Comparison of ENCODE assay signal across 31 cellular contexts in genomic region chr1:81693316-81693715, GRCh38.
"Had no signal": no experiment of that assay in that cellular context is flagged by ENCODE, and none has a peak within 500 bp of the region (broad histone marks: within the 10 kb centered on the region; RNA-seq: fewer than 3 reads in every experiment).

No MANE protein-coding gene starts in this region.

- ATAC-seq: activated CD8-positive, alpha-beta T cell treated with anti-CD3 and anti-CD28 coated beads for 36 hours had no signal

- DNase-seq: activated B cell treated with CpG ODN at 0.5 μM for 24 hours; activated CD4-positive, alpha-beta T cell treated with anti-CD3 and anti-CD28 coated beads for 1 hour; activated CD4-positive, alpha-beta T cell treated with anti-CD3 and anti-CD28 coated beads, Interleukin-2, amount 10 ng/mL, durations not matched to agents 24 days and 14 days; activated CD4-positive, alpha-beta T cell treated with anti-CD3 and anti-CD28 coated beads, Interleukin-2, amount 50 U/mL, for 4 hours; activated CD8-positive, alpha-beta T cell treated with anti-CD3 and anti-CD28 coated beads for 36 hours; activated gamma-delta T cell; activated naive CD4-positive, alpha-beta T cell treated with Interleukin-2 at 50 U/mL for 16 hours; activated naive CD8-positive, alpha-beta T cell treated with anti-CD3 and anti-CD28 coated beads, Interleukin-2, amount 10 ng/mL, durations not matched to agents 7 days and 5 days; activated T-cell treated with anti-CD3 and anti-CD28 coated beads, Interleukin-2, amount 50 U/mL, for 24 hours; amygdala; Kasumi-1; MM.1S; MV-4-11; NCI-H1092; NCI-H1436 treated with DMSO at 0.1 percent for 48 hours; NCI-H1694 treated with DMSO at 0.1 percent for 48 hours; NCI-H2029; NCI-H345; NCI-H524 treated with DMSO at 0.1 percent for 48 hours; NK-92 treated with Interleukin-12 subunit alpha and Interleukin-12 subunit beta, amount 100 ng/mL, for 24 hours; Right ventricle myocardium superior; SW 1271; T-helper 1 cell; T-helper 2 cell; T-helper 9 cell had no signal

- H3K36me3 ChIP-seq: ascending aorta, cardiac muscle cell had no signal

- H3K4me1 ChIP-seq: ascending aorta had no signal

- H3K27ac Mint-ChIP-seq: activated B cell treated with CpG ODN at 0.5 μM for 24 hours; activated CD4-positive, alpha-beta T cell treated with anti-CD3 and anti-CD28 coated beads, Interleukin-2, amount 10 ng/mL, durations not matched to agents 24 days and 14 days; activated CD8-positive, alpha-beta T cell treated with anti-CD3 and anti-CD28 coated beads for 36 hours; activated naive CD4-positive, alpha-beta T cell treated with anti-CD3 and anti-CD28 coated beads, Interleukin-2, amount 50 U/mL, for 24 hours; activated naive CD8-positive, alpha-beta T cell treated with anti-CD3 and anti-CD28 coated beads, Interleukin-2, amount 10 ng/mL, durations not matched to agents 7 days and 5 days; activated T-cell treated with anti-CD3 and anti-CD28 coated beads, Interleukin-2, amount 50 U/mL, for 24 hours; activated T-helper 2 cell treated with anti-CD3 and anti-CD28 coated beads, Interferon-gamma antibody, Interleukin-2, Interleukin-4, amounts not matched to agents 10 μg/mL and 5 μg/mL and 100 μg/mL, durations not matched to agents 14 hours and 24 hours and 36 hours had no signal

- H3K36me3 Mint-ChIP-seq: activated naive CD4-positive, alpha-beta T cell treated with anti-CD3 and anti-CD28 coated beads, Interleukin-2, amount 50 U/mL, for 24 hours; activated naive CD8-positive, alpha-beta T cell treated with anti-CD3 and anti-CD28 coated beads, Interleukin-2, amount 10 ng/mL, durations not matched to agents 7 days and 5 days had no signal

- H3K4me3 Mint-ChIP-seq: activated B cell treated with CpG ODN at 0.5 μM for 24 hours; activated CD4-positive, alpha-beta T cell treated with anti-CD3 and anti-CD28 coated beads, Interleukin-2, amount 10 ng/mL, durations not matched to agents 24 days and 14 days; activated CD8-positive, alpha-beta T cell treated with anti-CD3 and anti-CD28 coated beads for 36 hours; activated naive CD4-positive, alpha-beta T cell treated with anti-CD3 and anti-CD28 coated beads, Interleukin-2, amount 50 U/mL, for 24 hours; activated naive CD8-positive, alpha-beta T cell treated with anti-CD3 and anti-CD28 coated beads, Interleukin-2, amount 10 ng/mL, durations not matched to agents 7 days and 5 days; activated T-cell treated with anti-CD3 and anti-CD28 coated beads, Interleukin-2, amount 50 U/mL, for 24 hours; central memory CD8-positive, alpha-beta T cell had no signal

- H3K4me1 Mint-ChIP-seq: activated B cell treated with CpG ODN at 0.5 μM for 24 hours; activated CD4-positive, alpha-beta T cell treated with anti-CD3 and anti-CD28 coated beads, Interleukin-2, amount 10 ng/mL, durations not matched to agents 24 days and 14 days; activated naive CD4-positive, alpha-beta T cell treated with anti-CD3 and anti-CD28 coated beads, Interleukin-2, amount 50 U/mL, for 24 hours; activated naive CD8-positive, alpha-beta T cell treated with anti-CD3 and anti-CD28 coated beads, Interleukin-2, amount 10 ng/mL, durations not matched to agents 7 days and 5 days; central memory CD8-positive, alpha-beta T cell had no signal

- H3K27ac ChIP-seq: ascending aorta, cardiac muscle cell, VCaP had no signal

- H3K27me3 Mint-ChIP-seq: activated B cell treated with CpG ODN at 0.5 μM for 24 hours; activated CD4-positive, alpha-beta T cell treated with anti-CD3 and anti-CD28 coated beads, Interleukin-2, amount 10 ng/mL, durations not matched to agents 24 days and 14 days; activated CD8-positive, alpha-beta T cell treated with anti-CD3 and anti-CD28 coated beads for 36 hours; activated naive CD4-positive, alpha-beta T cell treated with anti-CD3 and anti-CD28 coated beads, Interleukin-2, amount 50 U/mL, for 24 hours; activated naive CD8-positive, alpha-beta T cell treated with anti-CD3 and anti-CD28 coated beads, Interleukin-2, amount 10 ng/mL, durations not matched to agents 7 days and 5 days; activated T-cell treated with anti-CD3 and anti-CD28 coated beads, Interleukin-2, amount 50 U/mL, for 24 hours; central memory CD8-positive, alpha-beta T cell had no signal

- H3K27me3 ChIP-seq: ascending aorta, cardiac muscle cell had no signal

- H3K9me3 ChIP-seq: ascending aorta had no signal

- H3K4me3 ChIP-seq: ascending aorta, cardiac muscle cell had no signal

- H3K9me3 Mint-ChIP-seq: activated CD4-positive, alpha-beta T cell treated with anti-CD3 and anti-CD28 coated beads, Interleukin-2, amount 10 ng/mL, durations not matched to agents 24 days and 14 days; activated naive CD8-positive, alpha-beta T cell treated with anti-CD3 and anti-CD28 coated beads, Interleukin-2, amount 10 ng/mL, durations not matched to agents 7 days and 5 days; activated T-helper 2 cell treated with anti-CD3 and anti-CD28 coated beads, Interferon-gamma antibody, Interleukin-2, Interleukin-4, amounts not matched to agents 10 μg/mL and 5 μg/mL and 100 μg/mL, durations not matched to agents 14 hours and 24 hours and 36 hours had no signal
